Comparison of ENCODE assay signal across 8 cellular contexts in genomic region chr1:186680031-186681012, GRCh38. TPM values are rescaled to one million over a fixed set of nuclear protein-coding genes. Genes with fewer than 3 reads are reported as not detected.
DNase-seq lines count a peak whose midpoint lies in the region; ATAC-seq and TF ChIP-seq lines count a peak whose summit lies in the region.

PTGS2 (minus strand) TSS chr1:186680423; CDS start chr1:186680290, 133 bp downstream.

- H3K27me3 Mint-ChIP-seq in HFFc6 (ENCODE audit: insufficient read depth): peaks cover 6% of the 10 kb centered on the region

- peaks cover 63% of the 10 kb centered on the region for H3K4me1 Mint-ChIP-seq in HFFc6 (ENCODE audit: low read depth)

- peak within 1 kb of the TSS; percentile 98 for H3K27ac Mint-ChIP-seq in HFFc6

- peaks cover 29% of the 10 kb centered on the region for H3K36me3 Mint-ChIP-seq in HFFc6 (ENCODE audit: low read depth)

- H3K9me3 Mint-ChIP-seq in HFFc6: no peaks in the 10 kb centered on the region

- DNase-seq in GM13976 (ENCODE audit: low spot score): peak; percentile 89
- peak; percentile 97 for DNase-seq in HFFc6
- peak; percentile 70 for DNase-seq in NCI-H1048 (lab: John Stamatoyannopoulos, UW)
- DNase-seq in UCSD-AML1 (lab: John Stamatoyannopoulos, UW; ENCODE audit: unreplicated experiment): peak; percentile 91
- peak; percentile 94 for DNase-seq in dedifferentiated amniotic fluid mesenchymal stem cell (ENCODE audit: extremely low spot score)
- peak; percentile 78 to 81 for DNase-seq in left colon
- DNase-seq in stimulated activated CD4-positive, alpha-beta T cell treated with anti-CD3 and anti-CD28 coated beads, Interleukin-12 subunit alpha, Interleukin-12 subunit beta, amount 100 ng/mL, for 48 hours (ENCODE audit: low read depth in 2 of 3, low spot score in 1 of 3): peak; percentile 8 to 38 (median 31)
- DNase-seq in cerebellar cortex (ENCODE audit: low spot score): no peak

- H3K4me3 Mint-ChIP-seq in HFFc6: peak within 1 kb of the TSS; percentile 99

- intact Hi-C loops in left colon (cut with DNase I, micrococcal nuclease): loop anchor here in 1 of 2 donors (10.0 kb wide), 1 partner anchor 304 kb away; no protein-coding TSS in a partner anchor

- TF ChIP-seq CTCF in GM13976 (IDR thresholded peaks at IDR 0.05; ENCODE audit: borderline replicate concordance, control extremely low read depth, extremely low read depth, insufficient read depth, missing control alignments): peak; percentile 37
- peak; percentile 72 for TF ChIP-seq CTCF in HFFc6 (IDR thresholded peaks at IDR 0.05)

- in situ Hi-C loops in GM13976 (cut with MboI; ENCODE audit: low sequenced_read_pairs, unreplicated experiment): no loop called here

- ATAC-seq in left colon: peak; percentile 99

RNA-seq across cellular contexts. Expression of gene PTGS2, which starts in this region (rescaled TPM):
- total RNA-seq in HFFc6 (2021; fragmentation: NEBNext Ultra II Directional; extraction: Animal tissue kit (Norgen Biotek cat#: 25700)): 100 to 1,000 TPM in 2 of 6 experiments, 10 to 100 TPM in 4; 59.2 to 176 (median 70.3) TPM
- 1 to 10 TPM; 1.9 to 4.8 TPM for total RNA-seq in left colon

Comparison
In these comparisons a context has a peak if more than half of its experiments do, and no peak if none do; other contexts are left out.
1. RNA of gene PTGS2 (total RNA-seq): 59.2 to 176 TPM in HFFc6; 1.9 to 4.8 TPM in left colon; every median in the first group is over 10 times any median in the second.